In the genomic region with DNA sequence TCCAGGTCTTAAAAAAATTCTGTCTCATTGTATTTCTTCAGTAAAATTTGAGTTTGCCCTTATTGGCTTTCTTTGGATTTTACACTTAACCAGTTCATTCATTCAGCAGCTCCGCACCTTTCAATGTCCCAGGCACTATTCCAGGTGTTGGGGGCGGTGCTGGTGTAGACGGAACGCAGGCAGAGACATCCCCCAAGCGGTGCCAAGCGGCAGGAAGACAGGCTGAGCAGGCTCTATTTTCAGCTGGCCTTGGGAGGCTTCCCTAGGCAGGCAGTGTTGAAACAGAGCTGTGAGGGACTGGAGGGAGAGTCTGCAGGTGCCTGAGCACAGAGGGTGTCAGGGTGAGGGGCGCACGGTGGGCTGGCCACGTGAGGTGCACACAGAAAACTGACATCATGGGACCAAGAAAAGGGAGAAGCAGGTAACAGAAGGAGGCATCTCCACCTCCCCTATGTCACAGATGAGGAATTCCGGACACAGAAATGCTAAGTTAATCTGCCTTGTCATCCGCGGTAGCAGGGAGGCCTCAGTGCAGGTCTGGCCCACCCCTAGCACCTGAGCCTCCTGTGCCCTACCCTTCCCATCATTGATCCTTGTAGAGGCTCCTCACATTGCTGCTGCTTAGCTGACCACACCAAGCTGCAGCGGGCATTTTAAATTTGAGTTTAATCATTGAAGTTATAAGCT, we compare ENCODE assay signal across 1 cellular context.
TF ChIP-seq lines count a peak whose summit lies in the region.

No MANE protein-coding gene starts in this region.

TF ChIP-seq in K562, 482 proteins besides CTCF, POLR2A, EP300 and RAD21:
- TF ChIP-seq, protein P1, sequence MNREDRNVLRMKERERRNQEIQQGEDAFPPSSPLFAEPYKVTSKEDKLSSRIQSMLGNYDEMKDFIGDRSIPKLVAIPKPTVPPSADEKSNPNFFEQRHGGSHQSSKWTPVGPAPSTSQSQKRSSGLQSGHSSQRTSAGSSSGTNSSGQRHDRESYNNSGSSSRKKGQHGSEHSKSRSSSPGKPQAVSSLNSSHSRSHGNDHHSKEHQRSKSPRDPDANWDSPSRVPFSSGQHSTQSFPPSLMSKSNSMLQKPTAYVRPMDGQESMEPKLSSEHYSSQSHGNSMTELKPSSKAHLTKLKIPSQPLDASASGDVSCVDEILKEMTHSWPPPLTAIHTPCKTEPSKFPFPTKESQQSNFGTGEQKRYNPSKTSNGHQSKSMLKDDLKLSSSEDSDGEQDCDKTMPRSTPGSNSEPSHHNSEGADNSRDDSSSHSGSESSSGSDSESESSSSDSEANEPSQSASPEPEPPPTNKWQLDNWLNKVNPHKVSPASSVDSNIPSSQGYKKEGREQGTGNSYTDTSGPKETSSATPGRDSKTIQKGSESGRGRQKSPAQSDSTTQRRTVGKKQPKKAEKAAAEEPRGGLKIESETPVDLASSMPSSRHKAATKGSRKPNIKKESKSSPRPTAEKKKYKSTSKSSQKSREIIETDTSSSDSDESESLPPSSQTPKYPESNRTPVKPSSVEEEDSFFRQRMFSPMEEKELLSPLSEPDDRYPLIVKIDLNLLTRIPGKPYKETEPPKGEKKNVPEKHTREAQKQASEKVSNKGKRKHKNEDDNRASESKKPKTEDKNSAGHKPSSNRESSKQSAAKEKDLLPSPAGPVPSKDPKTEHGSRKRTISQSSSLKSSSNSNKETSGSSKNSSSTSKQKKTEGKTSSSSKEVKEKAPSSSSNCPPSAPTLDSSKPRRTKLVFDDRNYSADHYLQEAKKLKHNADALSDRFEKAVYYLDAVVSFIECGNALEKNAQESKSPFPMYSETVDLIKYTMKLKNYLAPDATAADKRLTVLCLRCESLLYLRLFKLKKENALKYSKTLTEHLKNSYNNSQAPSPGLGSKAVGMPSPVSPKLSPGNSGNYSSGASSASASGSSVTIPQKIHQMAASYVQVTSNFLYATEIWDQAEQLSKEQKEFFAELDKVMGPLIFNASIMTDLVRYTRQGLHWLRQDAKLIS (CRISPR knock-in tag; IDR thresholded peaks at IDR 0.05) = no peak
- TF ChIP-seq CHCHD3 (CRISPR knock-in tag; IDR thresholded peaks at IDR 0.05) (no peak), PML (IDR thresholded peaks at IDR 0.05; ENCODE audit: low read length) (no peak), ZBTB12 (CRISPR knock-in tag; IDR thresholded peaks at IDR 0.05) (no peak), E2F5 (CRISPR knock-in tag; IDR thresholded peaks at IDR 0.05) (no peak), C11orf30 (IDR thresholded peaks at IDR 0.05; ENCODE audit: low read depth) (peak; percentile 35; the same call in 1 of the 2 replicates), ZNF639 (CRISPR knock-in tag; conservative IDR thresholded peaks at IDR 0.05 in 1 of 2, IDR thresholded peaks at IDR 0.05 in 1 of 2) (0 out of 4 replicates have a peak, but pooled peaks of 1 of the 2 experiments have one; percentile 25), ZNF217 (CRISPR knock-in tag; IDR thresholded peaks at IDR 0.05) (no peak), NFE2 (IDR thresholded peaks at IDR 0.05; ENCODE audit: low read depth) (peak; percentile 66), ZNF316 (IDR thresholded peaks at IDR 0.05) (0 out of 2 replicates have a peak, but pooled peaks have one; percentile 30)
